27 cellular contexts compared by ENCODE assay signal in genomic region chr10:87799860-87800259, GRCh38.
"Had no signal": no experiment of that assay in that cellular context is flagged by ENCODE, and none has a peak within 500 bp of the region (broad histone marks: within the 10 kb centered on the region; RNA-seq: fewer than 3 reads in every experiment).

No MANE protein-coding gene starts in this region.

- H3K27ac ChIP-seq: breast epithelium, RWPE1, SJSA1 had no signal

- H3K27me3 ChIP-seq: breast epithelium, SJSA1 had no signal

- ATAC-seq: activated CD4-positive, CD25-positive, alpha-beta regulatory T cell treated with anti-CD3 and anti-CD28 coated beads, Interleukin-2, amount 50 U/mL, for 24 hours; activated CD8-positive, alpha-beta T cell treated with anti-CD3 and anti-CD28 coated beads for 36 hours; activated T-cell treated with anti-CD3 and anti-CD28 coated beads, Interleukin-2, amount 50 U/mL, for 72 hours; K562; Panc1 had no signal

- H3K4me3 ChIP-seq: breast epithelium, K562, SJSA1 had no signal

- H3K9me3 ChIP-seq: SJSA1 had no signal

- FAIRE-seq: K562 had no signal

- DNase-seq: activated CD4-positive, alpha-beta T cell treated with anti-CD3 and anti-CD28 coated beads for 4 hours; activated CD8-positive, alpha-beta memory T cell treated with anti-CD3 and anti-CD28 coated beads, Interleukin-2, amount 50 U/mL, for 4 hours; activated CD8-positive, alpha-beta T cell treated with anti-CD3 and anti-CD28 coated beads for 36 hours; activated gamma-delta T cell treated with Interleukin-2 at 50 U/mL for 16 hours; activated naive CD4-positive, alpha-beta T cell treated with anti-CD3 and anti-CD28 coated beads, Interleukin-2, amount 10 ng/mL, durations not matched to agents 7 days and 5 days; activated naive CD8-positive, alpha-beta T cell treated with anti-CD3 and anti-CD28 coated beads for 36 hours; activated T-cell treated with anti-CD3 and anti-CD28 coated beads, Interleukin-2, amount 50 U/mL, for 72 hours; anterior cingulate cortex; caudate nucleus; Karpas-422; MV-4-11; NCI-H1105; NCI-H1436; NCI-H187; NCI-H2081; NCI-H2171; NCI-H2227 treated with DMSO at 0.1 percent for 48 hours; NCI-H446 treated with DMSO at 0.1 percent for 48 hours; NCI-H524 treated with DMSO at 0.1 percent for 48 hours; NCI-H774; SHP77 had no signal

- H3K4me1 ChIP-seq: breast epithelium, SJSA1 had no signal

- H3K36me3 ChIP-seq: breast epithelium had no signal
